Comparison of ENCODE assay signal across 1 cellular context in the genomic region with DNA sequence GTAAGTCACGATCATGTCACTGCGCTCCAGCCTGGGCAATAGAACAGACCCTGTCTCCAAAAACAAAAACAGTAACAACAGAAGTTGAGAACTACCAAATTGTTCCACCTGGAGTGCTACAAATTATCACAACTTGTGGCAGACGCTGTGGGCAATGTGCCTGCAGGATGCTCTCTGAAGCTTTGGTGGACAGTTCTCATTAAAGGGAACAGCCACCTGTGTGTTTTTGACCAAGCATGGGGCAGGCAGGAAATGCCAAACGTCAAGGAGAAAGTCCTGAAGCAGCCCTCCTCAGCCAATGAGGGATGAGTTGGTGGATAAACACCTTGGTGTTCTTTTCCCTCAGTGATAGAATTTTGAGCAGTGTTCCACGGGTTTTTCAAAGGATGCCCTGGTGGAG.
TF ChIP-seq lines count a peak whose summit lies in the region.

No MANE protein-coding gene starts in this region.

TF ChIP-seq in K562, 482 proteins besides CTCF, POLR2A, EP300 and RAD21:
- TF ChIP-seq, protein P1, sequence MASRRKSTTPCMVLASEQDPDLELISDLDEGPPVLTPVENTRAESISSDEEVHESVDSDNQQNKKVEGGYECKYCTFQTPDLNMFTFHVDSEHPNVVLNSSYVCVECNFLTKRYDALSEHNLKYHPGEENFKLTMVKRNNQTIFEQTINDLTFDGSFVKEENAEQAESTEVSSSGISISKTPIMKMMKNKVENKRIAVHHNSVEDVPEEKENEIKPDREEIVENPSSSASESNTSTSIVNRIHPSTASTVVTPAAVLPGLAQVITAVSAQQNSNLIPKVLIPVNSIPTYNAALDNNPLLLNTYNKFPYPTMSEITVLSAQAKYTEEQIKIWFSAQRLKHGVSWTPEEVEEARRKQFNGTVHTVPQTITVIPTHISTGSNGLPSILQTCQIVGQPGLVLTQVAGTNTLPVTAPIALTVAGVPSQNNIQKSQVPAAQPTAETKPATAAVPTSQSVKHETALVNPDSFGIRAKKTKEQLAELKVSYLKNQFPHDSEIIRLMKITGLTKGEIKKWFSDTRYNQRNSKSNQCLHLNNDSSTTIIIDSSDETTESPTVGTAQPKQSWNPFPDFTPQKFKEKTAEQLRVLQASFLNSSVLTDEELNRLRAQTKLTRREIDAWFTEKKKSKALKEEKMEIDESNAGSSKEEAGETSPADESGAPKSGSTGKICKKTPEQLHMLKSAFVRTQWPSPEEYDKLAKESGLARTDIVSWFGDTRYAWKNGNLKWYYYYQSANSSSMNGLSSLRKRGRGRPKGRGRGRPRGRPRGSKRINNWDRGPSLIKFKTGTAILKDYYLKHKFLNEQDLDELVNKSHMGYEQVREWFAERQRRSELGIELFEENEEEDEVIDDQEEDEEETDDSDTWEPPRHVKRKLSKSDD (conservative IDR thresholded peaks at IDR 0.05; ENCODE audit: low read length): no peak
- TF ChIP-seq, protein P2, sequence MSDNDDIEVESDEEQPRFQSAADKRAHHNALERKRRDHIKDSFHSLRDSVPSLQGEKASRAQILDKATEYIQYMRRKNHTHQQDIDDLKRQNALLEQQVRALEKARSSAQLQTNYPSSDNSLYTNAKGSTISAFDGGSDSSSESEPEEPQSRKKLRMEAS (CRISPR knock-in tag; IDR thresholded peaks at IDR 0.05): no peak
- no peak for TF ChIP-seq ZNF140 (CRISPR knock-in tag; IDR thresholded peaks at IDR 0.05)
- TF ChIP-seq CEBPZ (IDR thresholded peaks at IDR 0.05; ENCODE audit: borderline replicate concordance, low read depth, low read length): no peak
- TF ChIP-seq STAT6 (CRISPR knock-in tag; IDR thresholded peaks at IDR 0.05): no peak
- TF ChIP-seq, protein P3, sequence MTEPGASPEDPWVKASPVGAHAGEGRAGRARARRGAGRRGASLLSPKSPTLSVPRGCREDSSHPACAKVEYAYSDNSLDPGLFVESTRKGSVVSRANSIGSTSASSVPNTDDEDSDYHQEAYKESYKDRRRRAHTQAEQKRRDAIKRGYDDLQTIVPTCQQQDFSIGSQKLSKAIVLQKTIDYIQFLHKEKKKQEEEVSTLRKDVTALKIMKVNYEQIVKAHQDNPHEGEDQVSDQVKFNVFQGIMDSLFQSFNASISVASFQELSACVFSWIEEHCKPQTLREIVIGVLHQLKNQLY (CRISPR knock-in tag; conservative IDR thresholded peaks at IDR 0.05): no peak
- TF ChIP-seq TFE3 (CRISPR knock-in tag; IDR thresholded peaks at IDR 0.05): no peak
- no peak for TF ChIP-seq NEUROD1 (IDR thresholded peaks at IDR 0.05; ENCODE audit: borderline replicate concordance, low read depth, low read length, partially characterized antibody)
- no peak for TF ChIP-seq ZNF764 (CRISPR knock-in tag; IDR thresholded peaks at IDR 0.05; ENCODE audit: low read depth)
- no peak for TF ChIP-seq ZKSCAN8 (CRISPR knock-in tag; IDR thresholded peaks at IDR 0.05)
- no peak for TF ChIP-seq HMBOX1 (IDR thresholded peaks at IDR 0.05)
- no peak for TF ChIP-seq ELK3 (CRISPR knock-in tag; IDR thresholded peaks at IDR 0.05)
- no peak for TF ChIP-seq PPARD (CRISPR knock-in tag; IDR thresholded peaks at IDR 0.05)
- no peak for TF ChIP-seq SMARCC2 (IDR thresholded peaks at IDR 0.05; ENCODE audit: low read depth)
- no peak for TF ChIP-seq ZNF134 (CRISPR knock-in tag; conservative IDR thresholded peaks at IDR 0.05)
- TF ChIP-seq C11orf30 (IDR thresholded peaks at IDR 0.05; ENCODE audit: low read depth): no peak
